34 cellular contexts compared by ENCODE assay signal in the genomic region with DNA sequence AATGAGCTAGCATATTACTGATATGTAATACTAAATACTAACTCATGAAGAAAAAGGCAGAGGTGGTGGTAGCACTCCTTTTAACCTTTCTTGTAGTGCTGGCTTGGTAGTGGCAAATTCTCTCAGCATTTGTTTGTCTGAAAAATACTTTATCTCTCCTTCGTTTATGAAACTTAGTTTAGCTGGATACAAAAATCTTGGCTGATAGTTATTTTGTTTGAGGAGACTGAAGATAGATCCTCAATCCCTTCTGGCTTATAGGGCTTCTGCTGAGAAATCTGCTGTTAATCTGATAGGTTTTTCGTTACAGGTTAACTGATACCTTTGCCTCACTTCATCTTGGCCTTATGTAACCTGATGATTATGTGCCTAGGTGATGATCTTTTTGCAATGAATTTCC.
"Had no signal": no experiment of that assay in that cellular context is flagged by ENCODE, and none has a peak within 500 bp of the region (broad histone marks: within the 10 kb centered on the region; RNA-seq: fewer than 3 reads in every experiment).

No MANE protein-coding gene starts in this region.

- DNase-seq: activated effector memory CD4-positive, alpha-beta T cell treated with anti-CD3 and anti-CD28 coated beads, Interleukin-2, amount 50 U/mL, for 16 hours; activated effector memory CD4-positive, alpha-beta T cell treated with Interleukin-2 at 50 U/mL for 16 hours; activated gamma-delta T cell; activated gamma-delta T cell treated with Interleukin-2 at 50 U/mL for 16 hours; activated naive CD4-positive, alpha-beta T cell; activated naive CD4-positive, alpha-beta T cell treated with anti-CD3 and anti-CD28 coated beads for 36 hours; activated naive CD4-positive, alpha-beta T cell treated with anti-CD3 and anti-CD28 coated beads, Interleukin-2, amount 10 ng/mL, durations not matched to agents 7 days and 5 days; activated naive CD4-positive, alpha-beta T cell treated with anti-CD3 and anti-CD28 coated beads, Interleukin-2, amount 50 U/mL, for 16 hours; activated naive CD4-positive, alpha-beta T cell treated with Interleukin-2 at 50 U/mL for 16 hours; activated naive CD8-positive, alpha-beta T cell treated with anti-CD3 and anti-CD28 coated beads for 36 hours; activated naive CD8-positive, alpha-beta T cell treated with anti-CD3 and anti-CD28 coated beads, Interleukin-2, amount 10 ng/mL, durations not matched to agents 7 days and 5 days; activated naive CD8-positive, alpha-beta T cell treated with anti-CD3 and anti-CD28 coated beads, Interleukin-2, amount 50 U/mL, for 24 hours; activated T-cell treated with anti-CD3 and anti-CD28 coated beads, Interleukin-2, amount 50 U/mL, for 1 hour; activated T-cell treated with anti-CD3 and anti-CD28 coated beads, Interleukin-2, amount 50 U/mL, for 24 hours; activated T-cell treated with anti-CD3 and anti-CD28 coated beads, Interleukin-2, amount 50 U/mL, for 4 hours; activated T-cell treated with anti-CD3 and anti-CD28 coated beads, Interleukin-2, amount 50 U/mL, for 48 hours; activated T-cell treated with anti-CD3 and anti-CD28 coated beads, Interleukin-2, amount 50 U/mL, for 72 hours; adrenal gland; amniotic stem cell; amygdala; anterior cingulate cortex; aorta; body of pancreas; brain microvascular endothelial cell; caudate nucleus; central memory CD4-positive, alpha-beta T cell; cerebellar nuclear complex had no signal

- H3K36me3 ChIP-seq: adrenal gland, brain microvascular endothelial cell, breast epithelium, cardiac muscle cell had no signal

- H3K9me3 ChIP-seq: adrenal gland, body of pancreas, breast epithelium had no signal

- FAIRE-seq: astrocyte, bronchial epithelial cell had no signal

- ATAC-seq: activated naive CD4-positive, alpha-beta T cell treated with anti-CD3 and anti-CD28 coated beads, Interleukin-2, amount 50 U/mL, for 72 hours; activated naive CD8-positive, alpha-beta T cell treated with anti-CD3 and anti-CD28 coated beads, Interleukin-2, amount 50 U/mL, for 24 hours; activated T-cell treated with anti-CD3 and anti-CD28 coated beads, Interleukin-2, amount 50 U/mL, for 4 hours; activated T-cell treated with anti-CD3 and anti-CD28 coated beads, Interleukin-2, amount 50 U/mL, for 72 hours; activated T-helper 17 cell treated with anti-CD3 and anti-CD28 coated beads, Interleukin-2, amount 50 U/mL, for 72 hours; body of pancreas had no signal

- H3K27ac ChIP-seq: adrenal gland, ascending aorta, body of pancreas, brain microvascular endothelial cell, breast epithelium, cardiac muscle cell had no signal

- H3K27me3 ChIP-seq: adrenal gland, ascending aorta, body of pancreas, brain microvascular endothelial cell, breast epithelium, cardiac muscle cell had no signal

- H3K4me3 ChIP-seq: adrenal gland, ascending aorta, body of pancreas, breast epithelium, cardiac muscle cell had no signal

- H3K4me1 ChIP-seq: adrenal gland, breast epithelium had no signal
